Comparison of ENCODE assay signal across 23 cellular contexts in genomic region chr21:25092441-25093011, GRCh38.
DNase-seq lines count a peak whose midpoint lies in the region; ATAC-seq, FAIRE-seq and TF ChIP-seq lines count a peak whose summit lies in the region.
"Had no signal": no experiment of that assay in that cellular context is flagged by ENCODE, and none has a peak within 500 bp of the region (broad histone marks: within the 10 kb centered on the region; RNA-seq: fewer than 3 reads in every experiment).

No MANE protein-coding gene starts in this region.

- WGBS in spleen, 5 donors = 86 to 93% (median 89%) methylated on average over 6 to 8 of the region's 8 CpGs
- WGBS in upper lobe of left lung, 2 donors = 89% methylated on average over 7 to 8 of the region's 8 CpGs
- WGBS in smooth muscle cell (ENCODE audit: low lambda C conversion rate) = 75% methylated on average over 8 of the region's 8 CpGs

- ATAC-seq in upper lobe of left lung (ENCODE audit: low FRiP score in 2 of 2) (peak; percentile 24 to 43), GM18909 (IDR thresholded peaks at IDR 0.05; ENCODE audit: poor library complexity, unreplicated experiment) (no peak)
- ATAC-seq: CD8-positive, alpha-beta T cell; GM12878 had no signal

- no peaks in the 10 kb centered on the region for H3K27me3 ChIP-seq in spleen (replicated peaks in 1 of 7)
- H3K27me3 ChIP-seq in upper lobe of left lung = no peaks in the 10 kb centered on the region
- no peaks in the 10 kb centered on the region for H3K27me3 ChIP-seq in smooth muscle cell (ENCODE audit: low read depth)
- H3K27me3 ChIP-seq: BLaER1 had no signal

- DNase-seq in kidney (peak; percentile 46), spleen (peak; percentile 62), upper lobe of left lung (peak in 1 of 2 donors; percentile 39), Kasumi-1 (lab: John Stamatoyannopoulos, UW) (no peak), smooth muscle cell (lab: John Stamatoyannopoulos, UW; ENCODE audit: unreplicated experiment) (no peak)
- DNase-seq: Caco-2; CD4-positive, CD25-positive, alpha-beta regulatory T cell; CD8-positive, alpha-beta T cell; DMS153; DMS79; EL; GDM1; GM23248; H7; HCEC 1CT had no signal

- H3K9me3 ChIP-seq in kidney (ENCODE audit: control insufficient read depth in 1 of 2, low read length in 2 of 2) = no peaks in the 10 kb centered on the region
- peaks cover 0 to 44% (median 18%) of the 10 kb centered on the region in 8 donors for H3K9me3 ChIP-seq in spleen
- peaks cover 0 to 5% (median 2%) of the 10 kb centered on the region in 4 donors for H3K9me3 ChIP-seq in upper lobe of left lung
- H3K9me3 ChIP-seq in smooth muscle cell (replicated peaks; ENCODE audit: low read depth) = peaks cover 4% of the 10 kb centered on the region

- H4K20me1 ChIP-seq in smooth muscle cell (ENCODE audit: low read depth) = no peaks in the 10 kb centered on the region
- H4K20me1 ChIP-seq: BLaER1 had no signal

- intact Hi-C loops in kidney (cut with DNase I) (no loop called here), spleen (cut with DNase I; ENCODE audit: low total_unique reads) (no loop called here)

- no peak for TF ChIP-seq POLR2A in spleen (IDR thresholded peaks at IDR 0.05)
- TF ChIP-seq POLR2A in upper lobe of left lung (IDR thresholded peaks at IDR 0.05) = no peak

- no peaks in the 10 kb centered on the region for H3K79me2 ChIP-seq in smooth muscle cell (ENCODE audit: low read depth)

- no peaks in the 10 kb centered on the region for H3K4me1 ChIP-seq in kidney (ENCODE audit: control insufficient read depth in 1 of 2, insufficient read depth in 1 of 2, low read depth in 1 of 2, low read length in 2 of 2)
- no peaks in the 10 kb centered on the region for H3K4me1 ChIP-seq in spleen
- H3K4me1 ChIP-seq in upper lobe of left lung = no peaks in the 10 kb centered on the region
- H3K4me1 ChIP-seq in smooth muscle cell (ENCODE audit: low read depth) = no peaks in the 10 kb centered on the region
- H3K4me1 ChIP-seq: BLaER1, Caco-2 had no signal

- no peak overlapping the region for H3K27ac ChIP-seq in kidney (ENCODE audit: low read depth in 2 of 2, low read length in 2 of 2)
- no peak overlapping the region for H3K27ac ChIP-seq in spleen
- H3K27ac ChIP-seq in upper lobe of left lung = no peak overlapping the region
- no peak overlapping the region for H3K27ac ChIP-seq in smooth muscle cell (ENCODE audit: low read depth)
- H3K27ac ChIP-seq: 22Rv1, BLaER1, C4-2B, GM23248 had no signal

- no peak overlapping the region for H3K4me2 ChIP-seq in smooth muscle cell
- H3K4me2 ChIP-seq: BLaER1 had no signal

- no peak overlapping the region for H3K4me3 ChIP-seq in kidney (ENCODE audit: low read length in 2 of 2)
- no peak overlapping the region for H3K4me3 ChIP-seq in spleen
- no peak overlapping the region for H3K4me3 ChIP-seq in upper lobe of left lung
- no peak overlapping the region for H3K4me3 ChIP-seq in smooth muscle cell
- H3K4me3 ChIP-seq: BLaER1, GM12878, GM23248 had no signal

- TF ChIP-seq CTCF in kidney (IDR thresholded peaks at IDR 0.05; ENCODE audit: borderline replicate concordance, extremely low read depth, insufficient read depth) = no peak
- no peak for TF ChIP-seq CTCF in spleen (IDR thresholded peaks at IDR 0.05 in 8 of 11, conservative IDR thresholded peaks at IDR 0.05 in 3 of 11)
- no peak for TF ChIP-seq CTCF in upper lobe of left lung (IDR thresholded peaks at IDR 0.05)
- TF ChIP-seq CTCF in smooth muscle cell (IDR thresholded peaks at IDR 0.05; ENCODE audit: borderline replicate concordance, insufficient read depth, poor library complexity, severe bottlenecking) = no peak

- no peak overlapping the region for H2AFZ ChIP-seq in smooth muscle cell (ENCODE audit: low read depth)
- H2AFZ ChIP-seq: GM23248 had no signal

- no peaks in the 10 kb centered on the region for H3F3A ChIP-seq in smooth muscle cell (ENCODE audit: low read depth)

- TF ChIP-seq EP300 in upper lobe of left lung (IDR thresholded peaks at IDR 0.05) = no peak

- no peak for FAIRE-seq in kidney (lab: Jason Lieb, UNC)
- FAIRE-seq: GM12878, GM18507, GM19239, H1 had no signal

- H3K9ac ChIP-seq in kidney (ENCODE audit: low read length in 2 of 2) (no peak overlapping the region), smooth muscle cell (ENCODE audit: low read depth) (no peak overlapping the region)
- H3K9ac ChIP-seq: BLaER1, GM23248 had no signal

- H3K36me3 ChIP-seq in kidney (ENCODE audit: control insufficient read depth in 1 of 2, insufficient read depth in 2 of 2, low read length in 2 of 2) (no peaks in the 10 kb centered on the region), spleen (no peaks in the 10 kb centered on the region), upper lobe of left lung (no peaks in the 10 kb centered on the region), smooth muscle cell (ENCODE audit: low read depth) (no peaks in the 10 kb centered on the region)
- H3K36me3 ChIP-seq: BLaER1 had no signal

Comparison
In these comparisons a context has a peak if more than half of its experiments do, and no peak if none do; other contexts are left out.
1. DNase-seq: peak in kidney (single experiment) and spleen (single experiment); none in Kasumi-1 (0 of 2) and smooth muscle cell (single experiment).